19 cellular contexts compared by ENCODE assay signal in genomic region chr1:26556041-26556440, GRCh38. TPM values are rescaled to one million over a fixed set of nuclear protein-coding genes. Genes with fewer than 3 reads are reported as not detected.
DNase-seq lines count a peak whose midpoint lies in the region; ATAC-seq lines count a peak whose summit lies in the region.
"Had no signal": no experiment of that assay in that cellular context is flagged by ENCODE, and none has a peak within 500 bp of the region (broad histone marks: within the 10 kb centered on the region; RNA-seq: fewer than 3 reads in every experiment).

No MANE protein-coding gene starts in this region.

- peak overlapping the region; percentile 89 for H3K27ac Mint-ChIP-seq in stimulated activated naive CD8-positive, alpha-beta T cell treated with anti-CD3 and anti-CD28 coated beads, Interleukin-15, Interleukin-2, amounts not matched to agents 100 ng/mL and 50 ng/mL, for 24 hours
- H3K27ac Mint-ChIP-seq in activated T-helper 1 cell treated with anti-CD3 and anti-CD28 coated beads, Interleukin-12 subunit alpha, Interleukin-12 subunit beta, Interleukin-2, Interleukin-4 antibody, amounts not matched to agents 30 ng/mL and 10 ng/mL and 1 ng/mL, durations not matched to agents 14 hours and 24 hours and 36 hours = peak overlapping the region; percentile 61
- H3K27ac Mint-ChIP-seq: activated B cell treated with CpG ODN at 0.5 μM for 24 hours had no signal

- peaks cover 38% of the 10 kb centered on the region for H3K4me1 Mint-ChIP-seq in stimulated activated naive CD8-positive, alpha-beta T cell treated with anti-CD3 and anti-CD28 coated beads, Interleukin-15, Interleukin-2, amounts not matched to agents 100 ng/mL and 50 ng/mL, for 24 hours (ENCODE audit: low read depth)
- H3K4me1 Mint-ChIP-seq in activated T-helper 1 cell treated with anti-CD3 and anti-CD28 coated beads, Interleukin-12 subunit alpha, Interleukin-12 subunit beta, Interleukin-2, Interleukin-4 antibody, amounts not matched to agents 30 ng/mL and 10 ng/mL and 1 ng/mL, durations not matched to agents 14 hours and 24 hours and 36 hours (ENCODE audit: low read depth) = peaks cover 32% of the 10 kb centered on the region
- H3K4me1 Mint-ChIP-seq: activated B cell treated with CpG ODN at 0.5 μM for 24 hours had no signal

- H3K9me3 Mint-ChIP-seq in stimulated activated naive CD8-positive, alpha-beta T cell treated with anti-CD3 and anti-CD28 coated beads, Interleukin-15, Interleukin-2, amounts not matched to agents 100 ng/mL and 50 ng/mL, for 24 hours = no peaks in the 10 kb centered on the region
- H3K9me3 Mint-ChIP-seq in activated T-helper 1 cell treated with anti-CD3 and anti-CD28 coated beads, Interleukin-12 subunit alpha, Interleukin-12 subunit beta, Interleukin-2, Interleukin-4 antibody, amounts not matched to agents 30 ng/mL and 10 ng/mL and 1 ng/mL, durations not matched to agents 14 hours and 24 hours and 36 hours = no peaks in the 10 kb centered on the region
- H3K9me3 Mint-ChIP-seq: activated B cell treated with CpG ODN at 0.5 μM for 24 hours; activated naive CD4-positive, alpha-beta T cell treated with anti-CD3 and anti-CD28 coated beads, Interleukin-2, amount 50 U/mL, for 72 hours; stimulated activated memory B cell treated with anti-CD40 and anti-IgM and Interleukin-4, amounts not matched to agents 10 μg/mL and 1 μg/mL and 100 μg/mL, for 72 hours had no signal

- no peak for DNase-seq in stimulated activated naive CD8-positive, alpha-beta T cell treated with anti-CD3 and anti-CD28 coated beads, Interleukin-15, Interleukin-2, amounts not matched to agents 100 U/mL and 50 U/mL, for 24 hours
- DNase-seq in activated T-helper 1 cell treated with anti-CD3 and anti-CD28 coated beads, Interleukin-12 subunit alpha, Interleukin-12 subunit beta, Interleukin-2, Interleukin-4 antibody, amounts not matched to agents 30 ng/mL and 10 ng/mL and 1 ng/mL, durations not matched to agents 14 hours and 24 hours and 36 hours (ENCODE audit: low spot score) = no peak
- no peak for DNase-seq in SKM-1 (lab: John Stamatoyannopoulos, UW; ENCODE audit: unreplicated experiment)
- no peak for DNase-seq in retina
- DNase-seq in GOT3 (lab: John Stamatoyannopoulos, UW) = no peak
- DNase-seq: activated B cell treated with CpG ODN at 0.5 μM for 24 hours, brain microvascular endothelial cell, COR-L47, NCI-H1048, NCI-H2029 treated with DMSO at 0.1 percent for 48 hours, NCI-H510A had no signal

- ATAC-seq in stimulated activated naive CD8-positive, alpha-beta T cell treated with anti-CD3 and anti-CD28 coated beads, Interleukin-15, Interleukin-2, amounts not matched to agents 100 U/mL and 50 U/mL, for 24 hours = no peak
- ATAC-seq in GM21423 (IDR thresholded peaks at IDR 0.05; ENCODE audit: unreplicated experiment) = no peak
- ATAC-seq: activated naive CD4-positive, alpha-beta T cell treated with anti-CD3 and anti-CD28 coated beads, Interleukin-2, amount 50 U/mL, for 72 hours; esophagus mucosa; left lobe of liver; Right ventricle myocardium inferior had no signal

- intact Hi-C loops in activated T-helper 1 cell treated with anti-CD3 and anti-CD28 coated beads, Interleukin-12 subunit alpha, Interleukin-12 subunit beta, Interleukin-2, Interleukin-4 antibody, amounts not matched to agents 30 ng/mL and 10 ng/mL and 1 ng/mL, durations not matched to agents 14 hours and 24 hours and 36 hours (cut with micrococcal nuclease) = no loop called here

- H3K27ac ChIP-seq in layer of hippocampus (ENCODE audit: low read depth, low read length) = peak overlapping the region; percentile 98
- H3K27ac ChIP-seq: brain microvascular endothelial cell had no signal

- H3K4me3 Mint-ChIP-seq in stimulated activated naive CD8-positive, alpha-beta T cell treated with anti-CD3 and anti-CD28 coated beads, Interleukin-15, Interleukin-2, amounts not matched to agents 100 ng/mL and 50 ng/mL, for 24 hours = no peak overlapping the region
- peak overlapping the region; percentile 11 for H3K4me3 Mint-ChIP-seq in activated T-helper 1 cell treated with anti-CD3 and anti-CD28 coated beads, Interleukin-12 subunit alpha, Interleukin-12 subunit beta, Interleukin-2, Interleukin-4 antibody, amounts not matched to agents 30 ng/mL and 10 ng/mL and 1 ng/mL, durations not matched to agents 14 hours and 24 hours and 36 hours
- H3K4me3 Mint-ChIP-seq: activated B cell treated with CpG ODN at 0.5 μM for 24 hours; stimulated activated memory B cell treated with anti-CD40 and anti-IgM and Interleukin-4, amounts not matched to agents 10 μg/mL and 1 μg/mL and 100 μg/mL, for 72 hours had no signal

- no peaks in the 10 kb centered on the region for H3K27me3 ChIP-seq in layer of hippocampus (ENCODE audit: control insufficient read depth, insufficient read depth, low read length)
- H3K27me3 ChIP-seq: brain microvascular endothelial cell had no signal

- H3K27me3 Mint-ChIP-seq in stimulated activated naive CD8-positive, alpha-beta T cell treated with anti-CD3 and anti-CD28 coated beads, Interleukin-15, Interleukin-2, amounts not matched to agents 100 ng/mL and 50 ng/mL, for 24 hours = no peaks in the 10 kb centered on the region
- no peaks in the 10 kb centered on the region for H3K27me3 Mint-ChIP-seq in activated T-helper 1 cell treated with anti-CD3 and anti-CD28 coated beads, Interleukin-12 subunit alpha, Interleukin-12 subunit beta, Interleukin-2, Interleukin-4 antibody, amounts not matched to agents 30 ng/mL and 10 ng/mL and 1 ng/mL, durations not matched to agents 14 hours and 24 hours and 36 hours (ENCODE audit: insufficient read depth)
- H3K27me3 Mint-ChIP-seq: activated B cell treated with CpG ODN at 0.5 μM for 24 hours; stimulated activated memory B cell treated with anti-CD40 and anti-IgM and Interleukin-4, amounts not matched to agents 10 μg/mL and 1 μg/mL and 100 μg/mL, for 72 hours had no signal

- peaks cover 72% of the 10 kb centered on the region for H3K36me3 Mint-ChIP-seq in stimulated activated naive CD8-positive, alpha-beta T cell treated with anti-CD3 and anti-CD28 coated beads, Interleukin-15, Interleukin-2, amounts not matched to agents 100 ng/mL and 50 ng/mL, for 24 hours (ENCODE audit: low read depth)
- peaks cover 60% of the 10 kb centered on the region for H3K36me3 Mint-ChIP-seq in activated T-helper 1 cell treated with anti-CD3 and anti-CD28 coated beads, Interleukin-12 subunit alpha, Interleukin-12 subunit beta, Interleukin-2, Interleukin-4 antibody, amounts not matched to agents 30 ng/mL and 10 ng/mL and 1 ng/mL, durations not matched to agents 14 hours and 24 hours and 36 hours (ENCODE audit: low read depth)

RNA-seq across cellular contexts. Expression of gene RPS6KA1, which starts 26.5 kb away (rescaled TPM):
- total RNA-seq in activated T-helper 1 cell treated with anti-CD3 and anti-CD28 coated beads, Interleukin-12 subunit alpha, Interleukin-12 subunit beta, Interleukin-2, Interleukin-4 antibody, amounts not matched to agents 30 ng/mL and 10 ng/mL and 1 ng/mL, durations not matched to agents 14 hours and 24 hours and 36 hours = 324 and 331 TPM in 2 replicates
